Comparison of ENCODE assay signal across 18 cellular contexts in genomic region chr3:142649996-142650693, GRCh38. TPM values are rescaled to one million over a fixed set of nuclear protein-coding genes. Genes with fewer than 3 reads are reported as not detected.
A peak's percentile ranks its signal among the peaks of the same experiment; 100 is the strongest.
DNase-seq lines count a peak whose midpoint lies in the region; ATAC-seq, FAIRE-seq and TF ChIP-seq lines count a peak whose summit lies in the region.
"Had no signal": no experiment of that assay in that cellular context is flagged by ENCODE, and none has a peak within 500 bp of the region (broad histone marks: within the 10 kb centered on the region; RNA-seq: fewer than 3 reads in every experiment).

No MANE protein-coding gene starts in this region.

- FAIRE-seq in RCC 7860 (lab: Jason Lieb, UNC) (peak; percentile 61), GM12891 (lab: Jason Lieb, UNC) (no peak)
- FAIRE-seq: HTR-8/SVneo had no signal

- no peak for TF ChIP-seq CTCF in A673 (conservative IDR thresholded peaks at IDR 0.05; ENCODE audit: low read depth, low read length)

- POLR2A ChIA-PET in A673 (lab: Charles Lee; ENCODE audit: low non-redundant PET), result no interaction called here

- CTCF ChIA-PET in A673 (lab: Charles Lee), result interaction anchor here (0.6 kb wide), 1 partner anchor 627 kb away, joined by 3 read pairs; no protein-coding TSS in a partner anchor

- TF ChIP-seq POLR2A in GM12891 (IDR thresholded peaks at IDR 0.05; ENCODE audit: low read depth, low read length), result no peak

- no peaks in the 10 kb centered on the region for H3K9me3 ChIP-seq in A673 (ENCODE audit: low read depth, low read length, poor library complexity, severe bottlenecking)
- H3K9me3 ChIP-seq: body of pancreas had no signal

- intact Hi-C loops in A673 (cut with micrococcal nuclease; ENCODE audit: unreplicated experiment), result no loop called here

- ATAC-seq in HG03039 (IDR thresholded peaks at IDR 0.05; ENCODE audit: unreplicated experiment), result no peak
- ATAC-seq: body of pancreas had no signal

- no peaks in the 10 kb centered on the region for H3K36me3 ChIP-seq in A673 (ENCODE audit: insufficient read depth, low read length, poor library complexity, severe bottlenecking)

- H3K27ac ChIP-seq in A673 (ENCODE audit: low read depth, low read length, poor library complexity, severe bottlenecking), result no peak overlapping the region
- H3K27ac ChIP-seq: body of pancreas, dorsolateral prefrontal cortex, hepatocyte had no signal

- H3K4me3 ChIP-seq in A673 (ENCODE audit: low read depth, low read length, poor library complexity, severe bottlenecking), result no peak overlapping the region
- H3K4me3 ChIP-seq: body of pancreas, dorsolateral prefrontal cortex, hepatocyte had no signal

- DNase-seq in COR-L47 (lab: John Stamatoyannopoulos, UW) (peak; percentile 45), NCI-H1092 (lab: John Stamatoyannopoulos, UW) (peak; percentile 78), RCC 7860 (ENCODE audit: low spot score) (no peak), kidney tubule cell (ENCODE audit: low spot score) (peak; percentile 72), GM12891 (ENCODE audit: insufficient read length, low spot score) (no peak), NCI-H345 treated with DMSO at 0.1 percent for 48 hours (lab: John Stamatoyannopoulos, UW; ENCODE audit: unreplicated experiment) (no peak), A673 (ENCODE audit: low spot score) (no peak)
- DNase-seq: activated CD4-positive, alpha-beta T cell treated with anti-CD3 and anti-CD28 coated beads for 1 hour; activated CD8-positive, alpha-beta memory T cell treated with anti-CD3 and anti-CD28 coated beads, Interleukin-2, amount 50 U/mL, for 4 hours; activated naive CD4-positive, alpha-beta T cell treated with Interleukin-2 at 50 U/mL for 16 hours; body of pancreas; dorsolateral prefrontal cortex; GF-D8; NCI-H526 treated with DMSO at 0.1 percent for 48 hours; T-helper 2 cell had no signal

- no peaks in the 10 kb centered on the region for H3K27me3 ChIP-seq in A673 (replicated peaks; ENCODE audit: insufficient read depth, low read depth, low read length, poor library complexity)
- H3K27me3 ChIP-seq: body of pancreas, dorsolateral prefrontal cortex, hepatocyte had no signal

- no TSS peak for BruUV-seq in A673 (replicated peaks; lab: Mats Ljungman, UMichigan)

- peaks cover 11% of the 10 kb centered on the region for H3K4me1 ChIP-seq in A673 (ENCODE audit: insufficient read depth, low read length, poor library complexity, severe bottlenecking)
- H3K4me1 ChIP-seq: body of pancreas had no signal

TF ChIP-seq in GM12891, 5 proteins besides CTCF, POLR2A, EP300 and RAD21:
- no peak for TF ChIP-seq SPI1 (IDR thresholded peaks at IDR 0.05; ENCODE audit: low read depth, low read length)
- TF ChIP-seq POLR2AphosphoS5 (IDR thresholded peaks at IDR 0.05; ENCODE audit: low read depth, low read length), result no peak
- no peak for TF ChIP-seq PAX5 (IDR thresholded peaks at IDR 0.05; ENCODE audit: insufficient read depth, low read length, severe bottlenecking)
- no peak for TF ChIP-seq TAF1 (IDR thresholded peaks at IDR 0.05; ENCODE audit: low read depth, low read length)
- no peak for TF ChIP-seq POU2F2 (IDR thresholded peaks at IDR 0.05; ENCODE audit: low read depth, low read length)

RNA-seq across cellular contexts. Expression of gene PLS1, which starts 54.0 kb away (rescaled TPM):
- 0.54 TPM for polyA plus RNA-seq in GM12891 (2012; ENCODE audit: low read depth, missing spikeins)
- 6.4 and 8.9 TPM in 2 replicates for total RNA-seq in A673 (2021)

Comparison
In these comparisons a context has a peak if more than half of its experiments do, and no peak if none do; other contexts are left out.
1. DNase-seq: peak in COR-L47 (single experiment), NCI-H1092 (single experiment) and kidney tubule cell (single experiment); none in RCC 7860 (single experiment), GM12891 (single experiment), NCI-H345 treated with DMSO at 0.1 percent for 48 hours (single experiment) and A673 (single experiment).